Comparison of ENCODE assay signal across 1 cellular context in the genomic region with DNA sequence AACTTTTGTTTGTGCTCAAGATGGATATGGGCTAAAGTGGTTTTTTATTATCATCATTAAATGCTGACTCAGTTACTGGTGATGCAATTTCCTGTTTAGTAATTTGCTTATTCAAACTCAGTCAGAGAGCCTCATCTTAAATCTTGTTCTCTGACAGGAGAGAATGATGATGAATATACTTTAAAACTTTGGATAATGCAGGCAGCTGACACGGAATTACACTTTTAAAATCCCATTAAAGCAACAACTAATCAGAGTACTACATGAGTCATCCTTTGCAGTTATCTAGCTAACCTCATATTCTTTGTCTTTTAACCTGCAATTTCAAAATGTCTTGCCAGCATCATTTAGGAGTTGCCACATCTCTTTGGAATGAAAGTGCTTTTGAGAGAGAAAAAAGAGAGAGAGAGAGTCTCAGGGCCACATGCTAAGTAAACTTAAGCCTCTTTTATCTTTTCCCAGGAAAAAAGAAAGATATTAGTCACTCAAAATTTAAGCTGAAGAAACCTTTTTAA.
TF ChIP-seq lines count a peak whose summit lies in the region.

No MANE protein-coding gene starts in this region.

TF ChIP-seq in HEK293, 187 proteins besides CTCF, POLR2A, EP300 and RAD21 (continued from another document and continues in another):
- TF ChIP-seq, protein P1, sequence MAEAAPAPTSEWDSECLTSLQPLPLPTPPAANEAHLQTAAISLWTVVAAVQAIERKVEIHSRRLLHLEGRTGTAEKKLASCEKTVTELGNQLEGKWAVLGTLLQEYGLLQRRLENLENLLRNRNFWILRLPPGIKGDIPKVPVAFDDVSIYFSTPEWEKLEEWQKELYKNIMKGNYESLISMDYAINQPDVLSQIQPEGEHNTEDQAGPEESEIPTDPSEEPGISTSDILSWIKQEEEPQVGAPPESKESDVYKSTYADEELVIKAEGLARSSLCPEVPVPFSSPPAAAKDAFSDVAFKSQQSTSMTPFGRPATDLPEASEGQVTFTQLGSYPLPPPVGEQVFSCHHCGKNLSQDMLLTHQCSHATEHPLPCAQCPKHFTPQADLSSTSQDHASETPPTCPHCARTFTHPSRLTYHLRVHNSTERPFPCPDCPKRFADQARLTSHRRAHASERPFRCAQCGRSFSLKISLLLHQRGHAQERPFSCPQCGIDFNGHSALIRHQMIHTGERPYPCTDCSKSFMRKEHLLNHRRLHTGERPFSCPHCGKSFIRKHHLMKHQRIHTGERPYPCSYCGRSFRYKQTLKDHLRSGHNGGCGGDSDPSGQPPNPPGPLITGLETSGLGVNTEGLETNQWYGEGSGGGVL (tag by site-specific recombination; IDR thresholded peaks at IDR 0.05) = peak; percentile 53
- TF ChIP-seq, protein P2, sequence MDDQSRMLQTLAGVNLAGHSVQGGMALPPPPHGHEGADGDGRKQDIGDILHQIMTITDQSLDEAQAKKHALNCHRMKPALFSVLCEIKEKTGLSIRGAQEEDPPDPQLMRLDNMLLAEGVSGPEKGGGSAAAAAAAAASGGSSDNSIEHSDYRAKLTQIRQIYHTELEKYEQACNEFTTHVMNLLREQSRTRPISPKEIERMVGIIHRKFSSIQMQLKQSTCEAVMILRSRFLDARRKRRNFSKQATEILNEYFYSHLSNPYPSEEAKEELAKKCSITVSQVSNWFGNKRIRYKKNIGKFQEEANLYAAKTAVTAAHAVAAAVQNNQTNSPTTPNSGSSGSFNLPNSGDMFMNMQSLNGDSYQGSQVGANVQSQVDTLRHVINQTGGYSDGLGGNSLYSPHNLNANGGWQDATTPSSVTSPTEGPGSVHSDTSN (CRISPR knock-in tag; IDR thresholded peaks at IDR 0.05) = no peak
- TF ChIP-seq ZNF701 (tag by site-specific recombination; IDR thresholded peaks at IDR 0.05) = no peak
- TF ChIP-seq ZBTB7A (tag by site-specific recombination; IDR thresholded peaks at IDR 0.05; ENCODE audit: low read depth) = no peak
- TF ChIP-seq, protein P3, sequence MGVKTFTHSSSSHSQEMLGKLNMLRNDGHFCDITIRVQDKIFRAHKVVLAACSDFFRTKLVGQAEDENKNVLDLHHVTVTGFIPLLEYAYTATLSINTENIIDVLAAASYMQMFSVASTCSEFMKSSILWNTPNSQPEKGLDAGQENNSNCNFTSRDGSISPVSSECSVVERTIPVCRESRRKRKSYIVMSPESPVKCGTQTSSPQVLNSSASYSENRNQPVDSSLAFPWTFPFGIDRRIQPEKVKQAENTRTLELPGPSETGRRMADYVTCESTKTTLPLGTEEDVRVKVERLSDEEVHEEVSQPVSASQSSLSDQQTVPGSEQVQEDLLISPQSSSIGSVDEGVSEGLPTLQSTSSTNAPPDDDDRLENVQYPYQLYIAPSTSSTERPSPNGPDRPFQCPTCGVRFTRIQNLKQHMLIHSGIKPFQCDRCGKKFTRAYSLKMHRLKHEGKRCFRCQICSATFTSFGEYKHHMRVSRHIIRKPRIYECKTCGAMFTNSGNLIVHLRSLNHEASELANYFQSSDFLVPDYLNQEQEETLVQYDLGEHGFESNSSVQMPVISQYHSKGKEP (tag by site-specific recombination; IDR thresholded peaks at IDR 0.05) = peak; percentile 74
- TF ChIP-seq, protein P4, sequence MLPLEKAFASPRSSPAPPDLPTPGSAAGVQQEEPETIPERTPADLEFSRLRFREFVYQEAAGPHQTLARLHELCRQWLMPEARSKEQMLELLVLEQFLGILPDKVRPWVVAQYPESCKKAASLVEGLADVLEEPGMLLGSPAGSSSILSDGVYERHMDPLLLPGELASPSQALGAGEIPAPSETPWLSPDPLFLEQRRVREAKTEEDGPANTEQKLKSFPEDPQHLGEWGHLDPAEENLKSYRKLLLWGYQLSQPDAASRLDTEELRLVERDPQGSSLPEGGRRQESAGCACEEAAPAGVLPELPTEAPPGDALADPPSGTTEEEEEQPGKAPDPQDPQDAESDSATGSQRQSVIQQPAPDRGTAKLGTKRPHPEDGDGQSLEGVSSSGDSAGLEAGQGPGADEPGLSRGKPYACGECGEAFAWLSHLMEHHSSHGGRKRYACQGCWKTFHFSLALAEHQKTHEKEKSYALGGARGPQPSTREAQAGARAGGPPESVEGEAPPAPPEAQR (tag by site-specific recombination; IDR thresholded peaks at IDR 0.05) = peak; percentile 50; the same call in 1 of the 2 replicates
- TF ChIP-seq, protein P5, sequence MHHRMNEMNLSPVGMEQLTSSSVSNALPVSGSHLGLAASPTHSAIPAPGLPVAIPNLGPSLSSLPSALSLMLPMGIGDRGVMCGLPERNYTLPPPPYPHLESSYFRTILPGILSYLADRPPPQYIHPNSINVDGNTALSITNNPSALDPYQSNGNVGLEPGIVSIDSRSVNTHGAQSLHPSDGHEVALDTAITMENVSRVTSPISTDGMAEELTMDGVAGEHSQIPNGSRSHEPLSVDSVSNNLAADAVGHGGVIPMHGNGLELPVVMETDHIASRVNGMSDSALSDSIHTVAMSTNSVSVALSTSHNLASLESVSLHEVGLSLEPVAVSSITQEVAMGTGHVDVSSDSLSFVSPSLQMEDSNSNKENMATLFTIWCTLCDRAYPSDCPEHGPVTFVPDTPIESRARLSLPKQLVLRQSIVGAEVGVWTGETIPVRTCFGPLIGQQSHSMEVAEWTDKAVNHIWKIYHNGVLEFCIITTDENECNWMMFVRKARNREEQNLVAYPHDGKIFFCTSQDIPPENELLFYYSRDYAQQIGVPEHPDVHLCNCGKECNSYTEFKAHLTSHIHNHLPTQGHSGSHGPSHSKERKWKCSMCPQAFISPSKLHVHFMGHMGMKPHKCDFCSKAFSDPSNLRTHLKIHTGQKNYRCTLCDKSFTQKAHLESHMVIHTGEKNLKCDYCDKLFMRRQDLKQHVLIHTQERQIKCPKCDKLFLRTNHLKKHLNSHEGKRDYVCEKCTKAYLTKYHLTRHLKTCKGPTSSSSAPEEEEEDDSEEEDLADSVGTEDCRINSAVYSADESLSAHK (tag by site-specific recombination; IDR thresholded peaks at IDR 0.05) = peak; percentile 61
- TF ChIP-seq ZNF530 (tag by site-specific recombination; IDR thresholded peaks at IDR 0.05; ENCODE audit: low read depth) = no peak
- TF ChIP-seq, protein P6, sequence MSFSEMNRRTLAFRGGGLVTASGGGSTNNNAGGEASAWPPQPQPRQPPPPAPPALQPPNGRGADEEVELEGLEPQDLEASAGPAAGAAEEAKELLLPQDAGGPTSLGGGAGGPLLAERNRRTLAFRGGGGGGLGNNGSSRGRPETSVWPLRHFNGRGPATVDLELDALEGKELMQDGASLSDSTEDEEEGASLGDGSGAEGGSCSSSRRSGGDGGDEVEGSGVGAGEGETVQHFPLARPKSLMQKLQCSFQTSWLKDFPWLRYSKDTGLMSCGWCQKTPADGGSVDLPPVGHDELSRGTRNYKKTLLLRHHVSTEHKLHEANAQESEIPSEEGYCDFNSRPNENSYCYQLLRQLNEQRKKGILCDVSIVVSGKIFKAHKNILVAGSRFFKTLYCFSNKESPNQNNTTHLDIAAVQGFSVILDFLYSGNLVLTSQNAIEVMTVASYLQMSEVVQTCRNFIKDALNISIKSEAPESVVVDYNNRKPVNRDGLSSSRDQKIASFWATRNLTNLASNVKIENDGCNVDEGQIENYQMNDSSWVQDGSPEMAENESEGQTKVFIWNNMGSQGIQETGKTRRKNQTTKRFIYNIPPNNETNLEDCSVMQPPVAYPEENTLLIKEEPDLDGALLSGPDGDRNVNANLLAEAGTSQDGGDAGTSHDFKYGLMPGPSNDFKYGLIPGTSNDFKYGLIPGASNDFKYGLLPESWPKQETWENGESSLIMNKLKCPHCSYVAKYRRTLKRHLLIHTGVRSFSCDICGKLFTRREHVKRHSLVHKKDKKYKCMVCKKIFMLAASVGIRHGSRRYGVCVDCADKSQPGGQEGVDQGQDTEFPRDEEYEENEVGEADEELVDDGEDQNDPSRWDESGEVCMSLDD (tag by site-specific recombination; IDR thresholded peaks at IDR 0.05) = no peak
- TF ChIP-seq, protein P7, sequence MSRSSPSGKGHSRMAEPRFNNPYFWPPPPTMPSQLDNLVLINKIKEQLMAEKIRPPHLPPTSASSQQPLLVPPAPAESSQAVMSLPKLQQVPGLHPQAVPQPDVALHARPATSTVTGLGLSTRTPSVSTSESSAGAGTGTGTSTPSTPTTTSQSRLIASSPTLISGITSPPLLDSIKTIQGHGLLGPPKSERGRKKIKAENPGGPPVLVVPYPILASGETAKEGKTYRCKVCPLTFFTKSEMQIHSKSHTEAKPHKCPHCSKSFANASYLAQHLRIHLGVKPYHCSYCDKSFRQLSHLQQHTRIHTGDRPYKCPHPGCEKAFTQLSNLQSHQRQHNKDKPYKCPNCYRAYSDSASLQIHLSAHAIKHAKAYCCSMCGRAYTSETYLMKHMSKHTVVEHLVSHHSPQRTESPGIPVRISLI (tag by site-specific recombination; IDR thresholded peaks at IDR 0.05) = peak; percentile 93
- TF ChIP-seq, protein P8, sequence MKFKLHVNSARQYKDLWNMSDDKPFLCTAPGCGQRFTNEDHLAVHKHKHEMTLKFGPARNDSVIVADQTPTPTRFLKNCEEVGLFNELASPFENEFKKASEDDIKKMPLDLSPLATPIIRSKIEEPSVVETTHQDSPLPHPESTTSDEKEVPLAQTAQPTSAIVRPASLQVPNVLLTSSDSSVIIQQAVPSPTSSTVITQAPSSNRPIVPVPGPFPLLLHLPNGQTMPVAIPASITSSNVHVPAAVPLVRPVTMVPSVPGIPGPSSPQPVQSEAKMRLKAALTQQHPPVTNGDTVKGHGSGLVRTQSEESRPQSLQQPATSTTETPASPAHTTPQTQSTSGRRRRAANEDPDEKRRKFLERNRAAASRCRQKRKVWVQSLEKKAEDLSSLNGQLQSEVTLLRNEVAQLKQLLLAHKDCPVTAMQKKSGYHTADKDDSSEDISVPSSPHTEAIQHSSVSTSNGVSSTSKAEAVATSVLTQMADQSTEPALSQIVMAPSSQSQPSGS (tag by site-specific recombination; IDR thresholded peaks at IDR 0.05; ENCODE audit: low read depth) = peak; percentile 65
- peak; percentile 80 for TF ChIP-seq ZBTB21 (tag by site-specific recombination; IDR thresholded peaks at IDR 0.05)
- no peak for TF ChIP-seq HOXA7 (CRISPR knock-in tag; IDR thresholded peaks at IDR 0.05; ENCODE audit: borderline replicate concordance)
- TF ChIP-seq ZNF514 (tag by site-specific recombination; IDR thresholded peaks at IDR 0.05) = no peak
- TF ChIP-seq ZNF214 (tag by site-specific recombination; IDR thresholded peaks at IDR 0.05; ENCODE audit: borderline replicate concordance) = no peak; the same call in 1 of the 2 replicates
- TF ChIP-seq KLF1 (tag by site-specific recombination; IDR thresholded peaks at IDR 0.05) = no peak
- TF ChIP-seq, protein P9, sequence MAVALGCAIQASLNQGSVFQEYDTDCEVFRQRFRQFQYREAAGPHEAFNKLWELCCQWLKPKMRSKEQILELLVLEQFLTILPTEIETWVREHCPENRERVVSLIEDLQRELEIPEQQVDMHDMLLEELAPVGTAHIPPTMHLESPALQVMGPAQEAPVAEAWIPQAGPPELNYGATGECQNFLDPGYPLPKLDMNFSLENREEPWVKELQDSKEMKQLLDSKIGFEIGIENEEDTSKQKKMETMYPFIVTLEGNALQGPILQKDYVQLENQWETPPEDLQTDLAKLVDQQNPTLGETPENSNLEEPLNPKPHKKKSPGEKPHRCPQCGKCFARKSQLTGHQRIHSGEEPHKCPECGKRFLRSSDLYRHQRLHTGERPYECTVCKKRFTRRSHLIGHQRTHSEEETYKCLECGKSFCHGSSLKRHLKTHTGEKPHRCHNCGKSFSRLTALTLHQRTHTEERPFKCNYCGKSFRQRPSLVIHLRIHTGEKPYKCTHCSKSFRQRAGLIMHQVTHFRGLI (tag by site-specific recombination; IDR thresholded peaks at IDR 0.05) = 0 out of 2 replicates have a peak, but pooled peaks have one; percentile 39
- TF ChIP-seq GFI1B (tag by site-specific recombination; IDR thresholded peaks at IDR 0.05) = peak; percentile 92
- no peak for TF ChIP-seq ZNF133 (tag by site-specific recombination; IDR thresholded peaks at IDR 0.05)
- no peak for TF ChIP-seq REPIN1 (tag by site-specific recombination; IDR thresholded peaks at IDR 0.05; ENCODE audit: low read depth)
- TF ChIP-seq, protein P10, sequence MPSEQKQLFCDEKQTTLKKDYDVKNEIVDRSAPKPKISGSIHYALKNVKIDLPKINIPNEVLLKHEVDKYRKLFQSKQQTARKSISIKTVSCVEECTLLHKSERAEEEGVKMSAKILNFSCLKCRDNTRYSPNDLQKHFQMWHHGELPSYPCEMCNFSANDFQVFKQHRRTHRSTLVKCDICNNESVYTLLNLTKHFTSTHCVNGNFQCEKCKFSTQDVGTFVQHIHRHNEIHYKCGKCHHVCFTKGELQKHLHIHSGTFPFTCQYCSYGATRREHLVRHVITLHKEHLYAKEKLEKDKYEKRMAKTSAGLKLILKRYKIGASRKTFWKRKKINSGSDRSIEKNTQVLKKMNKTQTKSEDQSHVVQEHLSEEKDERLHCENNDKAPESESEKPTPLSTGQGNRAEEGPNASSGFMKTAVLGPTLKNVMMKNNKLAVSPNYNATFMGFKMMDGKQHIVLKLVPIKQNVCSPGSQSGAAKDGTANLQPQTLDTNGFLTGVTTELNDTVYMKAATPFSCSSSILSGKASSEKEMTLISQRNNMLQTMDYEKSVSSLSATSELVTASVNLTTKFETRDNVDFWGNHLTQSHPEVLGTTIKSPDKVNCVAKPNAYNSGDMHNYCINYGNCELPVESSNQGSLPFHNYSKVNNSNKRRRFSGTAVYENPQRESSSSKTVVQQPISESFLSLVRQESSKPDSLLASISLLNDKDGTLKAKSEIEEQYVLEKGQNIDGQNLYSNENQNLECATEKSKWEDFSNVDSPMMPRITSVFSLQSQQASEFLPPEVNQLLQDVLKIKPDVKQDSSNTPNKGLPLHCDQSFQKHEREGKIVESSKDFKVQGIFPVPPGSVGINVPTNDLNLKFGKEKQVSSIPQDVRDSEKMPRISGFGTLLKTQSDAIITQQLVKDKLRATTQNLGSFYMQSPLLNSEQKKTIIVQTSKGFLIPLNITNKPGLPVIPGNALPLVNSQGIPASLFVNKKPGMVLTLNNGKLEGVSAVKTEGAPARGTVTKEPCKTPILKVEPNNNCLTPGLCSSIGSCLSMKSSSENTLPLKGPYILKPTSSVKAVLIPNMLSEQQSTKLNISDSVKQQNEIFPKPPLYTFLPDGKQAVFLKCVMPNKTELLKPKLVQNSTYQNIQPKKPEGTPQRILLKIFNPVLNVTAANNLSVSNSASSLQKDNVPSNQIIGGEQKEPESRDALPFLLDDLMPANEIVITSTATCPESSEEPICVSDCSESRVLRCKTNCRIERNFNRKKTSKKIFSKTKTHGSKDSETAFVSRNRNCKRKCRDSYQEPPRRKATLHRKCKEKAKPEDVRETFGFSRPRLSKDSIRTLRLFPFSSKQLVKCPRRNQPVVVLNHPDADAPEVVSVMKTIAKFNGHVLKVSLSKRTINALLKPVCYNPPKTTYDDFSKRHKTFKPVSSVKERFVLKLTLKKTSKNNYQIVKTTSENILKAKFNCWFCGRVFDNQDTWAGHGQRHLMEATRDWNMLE (tag by site-specific recombination; conservative IDR thresholded peaks at IDR 0.05; ENCODE audit: low read depth) = peak; percentile 68
- no peak for TF ChIP-seq ZNF423 (tag by site-specific recombination; IDR thresholded peaks at IDR 0.05)
- TF ChIP-seq ZNF521 (tag by site-specific recombination; IDR thresholded peaks at IDR 0.05) = no peak
- TF ChIP-seq ZNF140 (tag by site-specific recombination; IDR thresholded peaks at IDR 0.05) = no peak
- TF ChIP-seq ZEB2 (tag by site-specific recombination; IDR thresholded peaks at IDR 0.05) = peak; percentile 99
- no peak for TF ChIP-seq ZNF747 (tag by site-specific recombination; IDR thresholded peaks at IDR 0.05)
- TF ChIP-seq, protein P11, sequence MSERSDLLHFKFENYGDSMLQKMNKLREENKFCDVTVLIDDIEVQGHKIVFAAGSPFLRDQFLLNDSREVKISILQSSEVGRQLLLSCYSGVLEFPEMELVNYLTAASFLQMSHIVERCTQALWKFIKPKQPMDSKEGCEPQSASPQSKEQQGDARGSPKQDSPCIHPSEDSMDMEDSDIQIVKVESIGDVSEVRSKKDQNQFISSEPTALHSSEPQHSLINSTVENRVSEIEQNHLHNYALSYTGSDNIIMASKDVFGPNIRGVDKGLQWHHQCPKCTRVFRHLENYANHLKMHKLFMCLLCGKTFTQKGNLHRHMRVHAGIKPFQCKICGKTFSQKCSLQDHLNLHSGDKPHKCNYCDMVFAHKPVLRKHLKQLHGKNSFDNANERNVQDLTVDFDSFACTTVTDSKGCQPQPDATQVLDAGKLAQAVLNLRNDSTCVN (tag by site-specific recombination; optimal IDR thresholded peaks at IDR 0.05) = no peak
- TF ChIP-seq ZNF677 (tag by site-specific recombination; IDR thresholded peaks at IDR 0.05) = no peak
- TF ChIP-seq ZFP41 (tag by site-specific recombination; IDR thresholded peaks at IDR 0.05; ENCODE audit: borderline replicate concordance) = no peak
